In genomic region chr6:111642463-111643158, GRCh38 we compare ENCODE assay signal across 1 cellular context.
TF ChIP-seq lines count a peak whose summit lies in the region.

No MANE protein-coding gene starts in this region.

TF ChIP-seq in K562, 482 proteins besides CTCF, POLR2A, EP300 and RAD21 (continued from another document):
- TF ChIP-seq, protein P1, sequence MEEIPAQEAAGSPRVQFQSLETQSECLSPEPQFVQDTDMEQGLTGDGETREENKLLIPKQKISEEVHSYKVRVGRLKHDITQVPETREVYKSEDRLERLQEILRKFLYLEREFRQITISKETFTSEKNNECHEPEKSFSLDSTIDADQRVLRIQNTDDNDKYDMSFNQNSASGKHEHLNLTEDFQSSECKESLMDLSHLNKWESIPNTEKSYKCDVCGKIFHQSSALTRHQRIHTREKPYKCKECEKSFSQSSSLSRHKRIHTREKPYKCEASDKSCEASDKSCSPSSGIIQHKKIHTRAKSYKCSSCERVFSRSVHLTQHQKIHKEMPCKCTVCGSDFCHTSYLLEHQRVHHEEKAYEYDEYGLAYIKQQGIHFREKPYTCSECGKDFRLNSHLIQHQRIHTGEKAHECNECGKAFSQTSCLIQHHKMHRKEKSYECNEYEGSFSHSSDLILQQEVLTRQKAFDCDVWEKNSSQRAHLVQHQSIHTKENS (CRISPR knock-in tag; IDR thresholded peaks at IDR 0.05), result no peak
- no peak for TF ChIP-seq ZNF316 (IDR thresholded peaks at IDR 0.05)
- no peak for TF ChIP-seq TAF9B (IDR thresholded peaks at IDR 0.05; ENCODE audit: partially characterized antibody)
- no peak for TF ChIP-seq MCM2 (IDR thresholded peaks at IDR 0.05; ENCODE audit: low read depth)
- TF ChIP-seq CHD2 (IDR thresholded peaks at IDR 0.05; ENCODE audit: low read depth, low read length), result peak; percentile 75
- no peak for TF ChIP-seq PHF21A (IDR thresholded peaks at IDR 0.05; ENCODE audit: borderline replicate concordance, low read depth)
- no peak for TF ChIP-seq THAP7 (CRISPR knock-in tag; IDR thresholded peaks at IDR 0.05)
- TF ChIP-seq KLF16 (IDR thresholded peaks at IDR 0.05), result no peak
- TF ChIP-seq CREM (IDR thresholded peaks at IDR 0.05; ENCODE audit: low read depth), result peak; percentile 15; the same call in 1 of the 2 replicates
- TF ChIP-seq BRCA1 (IDR thresholded peaks at IDR 0.05), result no peak
- TF ChIP-seq BRCA1 (CRISPR knock-in tag; IDR thresholded peaks at IDR 0.05), result no peak
- no peak for TF ChIP-seq FOXA1 (IDR thresholded peaks at IDR 0.05; ENCODE audit: borderline replicate concordance)
- TF ChIP-seq ZNF384 (IDR thresholded peaks at IDR 0.05; ENCODE audit: low read depth, low read length), result peak; percentile 33; the same call in 1 of the 2 replicates
- TF ChIP-seq HDAC2 (IDR thresholded peaks at IDR 0.05), result no peak
- no peak for TF ChIP-seq EWSR1 (IDR thresholded peaks at IDR 0.05; ENCODE audit: borderline replicate concordance, low read depth, partially characterized antibody)
- TF ChIP-seq MYC (IDR thresholded peaks at IDR 0.05; ENCODE audit: low read depth, low read length), result peak; percentile 26; the same call in 1 of the 2 replicates
- no peak for TF ChIP-seq MYC (CRISPR knock-in tag; IDR thresholded peaks at IDR 0.05; ENCODE audit: borderline replicate concordance, low read depth)
- no peak for TF ChIP-seq CEBPG (CRISPR knock-in tag; IDR thresholded peaks at IDR 0.05)
- TF ChIP-seq CEBPG (tag; conservative IDR thresholded peaks at IDR 0.05 in 1 of 2, IDR thresholded peaks at IDR 0.05 in 1 of 2), result no peak
- TF ChIP-seq FOXJ3 (CRISPR knock-in tag; IDR thresholded peaks at IDR 0.05), result no peak
- peak; percentile 55; the same call in 1 of the 2 replicates for TF ChIP-seq SMC3 (conservative IDR thresholded peaks at IDR 0.05; ENCODE audit: insufficient read depth, low read depth, low read length)
- TF ChIP-seq E2F3 (CRISPR knock-in tag; IDR thresholded peaks at IDR 0.05), result no peak
- TF ChIP-seq ESRRB (CRISPR knock-in tag; IDR thresholded peaks at IDR 0.05; ENCODE audit: borderline replicate concordance), result no peak
- TF ChIP-seq ERF (CRISPR knock-in tag; IDR thresholded peaks at IDR 0.05), result no peak
